Comparison of ENCODE assay signal across 8 cellular contexts in genomic region chr2:161273038-161273760, GRCh38. TPM values are rescaled to one million over a fixed set of nuclear protein-coding genes. Genes with fewer than 3 reads are reported as not detected.
DNase-seq lines count a peak whose midpoint lies in the region; ATAC-seq and TF ChIP-seq lines count a peak whose summit lies in the region.

No MANE protein-coding gene starts in this region.

- no peaks in the 10 kb centered on the region for H3K79me2 ChIP-seq in GM23338 (replicated peaks; ENCODE audit: insufficient read depth)

- no peak overlapping the region for H2AFZ ChIP-seq in GM23338

- H3K27ac Mint-ChIP-seq in GM23338 (no peak overlapping the region), nephron progenitor cell (no peak overlapping the region)
- no peak overlapping the region for H3K27ac Mint-ChIP-seq in effector memory CD8-positive, alpha-beta T cell

- H3K4me3 ChIP-seq in GM23338 = no peak overlapping the region

- ATAC-seq in GM23338 = peak; percentile 38; the same call in 2 of the 3 replicates
- peak; percentile 67 for ATAC-seq in effector memory CD8-positive, alpha-beta T cell (replicated peaks)
- ATAC-seq in GM21825 (IDR thresholded peaks at IDR 0.05; ENCODE audit: unreplicated experiment) = no peak

- H3K36me3 Mint-ChIP-seq in GM23338 (ENCODE audit: low read depth) (peaks cover 9% of the 10 kb centered on the region; the same call in 2 of the 3 replicates), nephron progenitor cell (ENCODE audit: low read depth) (no peaks in the 10 kb centered on the region)
- no peaks in the 10 kb centered on the region for H3K36me3 Mint-ChIP-seq in effector memory CD8-positive, alpha-beta T cell (ENCODE audit: insufficient read depth)

- H3K9me2 ChIP-seq in GM23338 (ENCODE audit: insufficient read depth) = no peaks in the 10 kb centered on the region

- no peak overlapping the region for H3K27ac ChIP-seq in GM23338 (ENCODE audit: low read depth)

- TF ChIP-seq CTCF in GM23338 (conservative IDR thresholded peaks at IDR 0.05; ENCODE audit: low read depth in 2 of 2) (peak; percentile 72 to 91), LNCAP (IDR thresholded peaks at IDR 0.05) (peak; percentile 65), nephron progenitor cell (IDR thresholded peaks at IDR 0.05) (peak; percentile 79)

- H3K4me2 ChIP-seq in GM23338 = no peak overlapping the region

- no peaks in the 10 kb centered on the region for H3F3A ChIP-seq in GM23338 (replicated peaks; ENCODE audit: low read depth)

- H3K9me3 Mint-ChIP-seq in GM23338 (peaks cover 13% of the 10 kb centered on the region), nephron progenitor cell (peaks cover 9% of the 10 kb centered on the region)
- H3K9me3 Mint-ChIP-seq in effector memory CD8-positive, alpha-beta T cell = no peaks in the 10 kb centered on the region

- H3K4me3 Mint-ChIP-seq in GM23338 (no peak overlapping the region), nephron progenitor cell (no peak overlapping the region)
- no peak overlapping the region for H3K4me3 Mint-ChIP-seq in effector memory CD8-positive, alpha-beta T cell

- H3K36me3 ChIP-seq in GM23338 (ENCODE audit: insufficient read depth) = peaks cover 6% of the 10 kb centered on the region; the same call in 1 of the 2 replicates

- H3K4me1 ChIP-seq in GM23338 (ENCODE audit: insufficient read depth) = no peaks in the 10 kb centered on the region

- H3K27me3 ChIP-seq in GM23338 (ENCODE audit: insufficient read depth) = no peaks in the 10 kb centered on the region

- H3K4me1 Mint-ChIP-seq in GM23338 (no peaks in the 10 kb centered on the region), nephron progenitor cell (no peaks in the 10 kb centered on the region)
- peaks cover 2 to 3% of the 10 kb centered on the region in 2 donors for H3K4me1 Mint-ChIP-seq in effector memory CD8-positive, alpha-beta T cell (ENCODE audit: low read depth in 2 of 2)

- no peaks in the 10 kb centered on the region for H4K20me1 ChIP-seq in GM23338 (replicated peaks; ENCODE audit: insufficient read depth)

- DNase-seq in A172 (ENCODE audit: low spot score) (peak; percentile 54), EL (peak; percentile 58), GM23338 (ENCODE audit: low spot score) (peak; percentile 94), RPMI8226 (peak; percentile 78), nephron progenitor cell (peak; percentile 22)
- peak; percentile 42 to 51 (median 46) for DNase-seq in effector memory CD8-positive, alpha-beta T cell

- H3K27me3 Mint-ChIP-seq in GM23338 (ENCODE audit: insufficient read depth, low read depth, poor library complexity) (no peaks in the 10 kb centered on the region), nephron progenitor cell (ENCODE audit: low read depth, poor library complexity) (no peaks in the 10 kb centered on the region)
- peaks cover 19 to 20% of the 10 kb centered on the region in 2 donors for H3K27me3 Mint-ChIP-seq in effector memory CD8-positive, alpha-beta T cell

TF ChIP-seq in GM23338, 12 proteins besides CTCF, POLR2A, EP300 and RAD21 (continues in another document):
- TF ChIP-seq STAT1 (IDR thresholded peaks at IDR 0.05; ENCODE audit: unreplicated experiment) (no peak), POLR2AphosphoS5 (IDR thresholded peaks at IDR 0.05; ENCODE audit: low read depth) (no peak), ZNF114 (CRISPR knock-in tag; IDR thresholded peaks at IDR 0.05) (no peak), EZH2phosphoT487 (IDR thresholded peaks at IDR 0.05; ENCODE audit: unreplicated experiment) (no peak), CREB1 (CRISPR knock-in tag; IDR thresholded peaks at IDR 0.05; ENCODE audit: low read depth) (no peak), NANOG (IDR thresholded peaks at IDR 0.05; ENCODE audit: borderline replicate concordance) (no peak), EZH2 (IDR thresholded peaks at IDR 0.05; ENCODE audit: low read depth, unreplicated experiment) (no peak), JUNB (IDR thresholded peaks at IDR 0.05; ENCODE audit: unreplicated experiment) (no peak), REST (IDR thresholded peaks at IDR 0.05; ENCODE audit: unreplicated experiment) (no peak), ZNF331 (CRISPR knock-in tag; IDR thresholded peaks at IDR 0.05; ENCODE audit: low read depth) (no peak), ETS1 (IDR thresholded peaks at IDR 0.05) (no peak)

RNA-seq across cellular contexts. Expression of gene PSMD14, which starts 35.0 kb away (rescaled TPM):
- total RNA-seq in A172 (2014; rRNA removed; shearing (Covaris generic)) = 304 and 319 TPM in 2 replicates
- total RNA-seq in GM23338 (2014; rRNA removed; shearing (Covaris generic)) = 91.6 and 92.2 TPM in 2 replicates
- 112 and 123 TPM in 2 replicates for polyA plus RNA-seq in GM23338 (2016; fragmentation: Nextera tagmentation; extraction: Ambion mirVana)

Comparison
In these comparisons a context has a peak if more than half of its experiments do, and no peak if none do; other contexts are left out.
1. DNase-seq: peak in every context shown above with its lines; median percentile 94 in GM23338; 78 in RPMI8226; 58 in EL; 54 in A172; 46 in effector memory CD8-positive, alpha-beta T cell; 22 in nephron progenitor cell.